ENCODE assay signal across 1 cellular context in genomic region chr7:2525161-2525930, GRCh38.
A peak's percentile ranks its signal among the peaks of the same experiment; 100 is the strongest.
TF ChIP-seq lines count a peak whose summit lies in the region.

No MANE protein-coding gene starts in this region.

TF ChIP-seq in WTC11, 78 proteins besides CTCF, POLR2A, EP300 and RAD21 (continued from another document):
- no peak for TF ChIP-seq AR (CRISPR knock-in tag; IDR thresholded peaks at IDR 0.05)
- TF ChIP-seq MAX (CRISPR knock-in tag; IDR thresholded peaks at IDR 0.05): 0 out of 2 replicates have a peak, but pooled peaks have one; percentile 33
- 0 out of 2 replicates have a peak, but pooled peaks have one; percentile 44 for TF ChIP-seq FOXP1 (CRISPR knock-in tag; IDR thresholded peaks at IDR 0.05; ENCODE audit: borderline replicate concordance)
- TF ChIP-seq ZNF138 (CRISPR knock-in tag; conservative IDR thresholded peaks at IDR 0.05): no peak
